9 cellular contexts compared by ENCODE assay signal in genomic region chr10:690227-691161, GRCh38. TPM values are rescaled to one million over a fixed set of nuclear protein-coding genes. Genes with fewer than 3 reads are reported as not detected.
DNase-seq lines count a peak whose midpoint lies in the region; ATAC-seq and TF ChIP-seq lines count a peak whose summit lies in the region.
"Had no signal": no experiment of that assay in that cellular context is flagged by ENCODE, and none has a peak within 500 bp of the region (broad histone marks: within the 10 kb centered on the region; RNA-seq: fewer than 3 reads in every experiment).

No MANE protein-coding gene starts in this region.

- H3K4me3 Mint-ChIP-seq in activated CD4-positive, alpha-beta T cell treated with anti-CD3 and anti-CD28 coated beads for 36 hours, result peak overlapping the region; percentile 51
- H3K4me3 Mint-ChIP-seq in chondrocyte (ENCODE audit: unreplicated experiment), result peak overlapping the region; percentile 77

- no peaks in the 10 kb centered on the region for H3K9me3 Mint-ChIP-seq in activated CD4-positive, alpha-beta T cell treated with anti-CD3 and anti-CD28 coated beads for 36 hours (ENCODE audit: low read depth)
- H3K9me3 Mint-ChIP-seq in chondrocyte (ENCODE audit: low read depth), result no peaks in the 10 kb centered on the region

- no peak for ATAC-seq in activated CD4-positive, alpha-beta T cell treated with anti-CD3 and anti-CD28 coated beads for 36 hours
- no peak for ATAC-seq in HG02678 (IDR thresholded peaks at IDR 0.05; ENCODE audit: unreplicated experiment)

- H3K36me3 ChIP-seq in mesodermal cell (ENCODE audit: control insufficient read depth, insufficient read depth, low read length) (no peaks in the 10 kb centered on the region), tibial artery (no peaks in the 10 kb centered on the region)

- H3K27ac ChIP-seq in mesodermal cell (ENCODE audit: low read depth, low read length, severe bottlenecking) (peak overlapping the region; percentile 62), tibial artery (peak overlapping the region; percentile 84 to 95)
- H3K27ac ChIP-seq: foreskin keratinocyte had no signal

- POLR2A ChIA-PET in activated CD4-positive, alpha-beta T cell treated with anti-CD3 and anti-CD28 coated beads for 36 hours (lab: Charles Lee), result no interaction called here

- H3K4me1 ChIP-seq in mesodermal cell (ENCODE audit: control insufficient read depth, insufficient read depth, low read length, poor library complexity, severe bottlenecking) (peaks cover 9% of the 10 kb centered on the region), tibial artery (peaks cover 0 to 39% (median 18%) of the 10 kb centered on the region in 4 donors)
- H3K4me1 ChIP-seq: foreskin keratinocyte had no signal

- CTCF ChIA-PET in activated CD4-positive, alpha-beta T cell treated with anti-CD3 and anti-CD28 coated beads for 36 hours (lab: Charles Lee), result no interaction called here

- H3K36me3 Mint-ChIP-seq in activated CD4-positive, alpha-beta T cell treated with anti-CD3 and anti-CD28 coated beads for 36 hours (ENCODE audit: low read depth), result no peaks in the 10 kb centered on the region
- no peaks in the 10 kb centered on the region for H3K36me3 Mint-ChIP-seq in chondrocyte (ENCODE audit: low read depth)

- H3K9me3 ChIP-seq in mesodermal cell (ENCODE audit: control insufficient read depth, low read length) (no peaks in the 10 kb centered on the region), tibial artery (no peaks in the 10 kb centered on the region)

- H3K27ac Mint-ChIP-seq in activated CD4-positive, alpha-beta T cell treated with anti-CD3 and anti-CD28 coated beads for 36 hours, result no peak overlapping the region
- peak overlapping the region; percentile 91 for H3K27ac Mint-ChIP-seq in chondrocyte (ENCODE audit: unreplicated experiment)

- intact Hi-C loops in activated CD4-positive, alpha-beta T cell treated with anti-CD3 and anti-CD28 coated beads for 36 hours (cut with DNase I, micrococcal nuclease), result no loop called here
- intact Hi-C loops in tibial artery (cut with DNase I; ENCODE audit: low total_unique reads), result loop anchor here (5.0 kb wide), 1 partner anchor 97 kb away; no protein-coding TSS in a partner anchor

- H3K4me3 ChIP-seq in mesodermal cell (ENCODE audit: extremely low read depth, insufficient read depth, low read length, poor library complexity, severe bottlenecking) (peak overlapping the region; percentile 35), tibial artery (peak overlapping the region; percentile 55 to 93)

- H3K4me1 Mint-ChIP-seq in activated CD4-positive, alpha-beta T cell treated with anti-CD3 and anti-CD28 coated beads for 36 hours, result peaks cover 4% of the 10 kb centered on the region
- H3K4me1 Mint-ChIP-seq in chondrocyte (ENCODE audit: low read depth), result peaks cover 44% of the 10 kb centered on the region

- peak; percentile 33 for DNase-seq in activated CD4-positive, alpha-beta T cell treated with anti-CD3 and anti-CD28 coated beads for 36 hours
- DNase-seq in activated CD4-positive, alpha-beta T cell treated with anti-CD3 and anti-CD28 coated beads, Interleukin-2, amount 50 U/mL, for 4 hours, result no peak
- DNase-seq in chondrocyte (ENCODE audit: low spot score) (peak; percentile 86), tibial artery (peak in 1 of 2 donors; percentile 63), H4 (ENCODE audit: low spot score) (no peak), putamen (ENCODE audit: low spot score) (no peak)

- H3K27me3 ChIP-seq in tibial artery, result peaks cover 0 to 5% of the 10 kb centered on the region in 2 donors
- H3K27me3 ChIP-seq: foreskin keratinocyte had no signal

- TF ChIP-seq CTCF in chondrocyte (IDR thresholded peaks at IDR 0.05) (no peak), tibial artery (IDR thresholded peaks at IDR 0.05) (no peak)

- 68 to 69% methylated on average over 24 to 29 of the region's 38 CpGs for WGBS in mesodermal cell (ENCODE audit: insufficient coverage in 2 of 2), 2 experiments

- peaks cover 46% of the 10 kb centered on the region for H3K27me3 Mint-ChIP-seq in activated CD4-positive, alpha-beta T cell treated with anti-CD3 and anti-CD28 coated beads for 36 hours
- no peaks in the 10 kb centered on the region for H3K27me3 Mint-ChIP-seq in chondrocyte (ENCODE audit: low read depth)

RNA-seq across cellular contexts. Expression of gene DIP2C, which starts 1.0 kb away (rescaled TPM):
- under 1 TPM; 0.76 to 0.94 TPM for total RNA-seq in activated CD4-positive, alpha-beta T cell treated with anti-CD3 and anti-CD28 coated beads for 36 hours
- 47.9 to 91.0 TPM (median 48.3 TPM) in 3 replicates for total RNA-seq in chondrocyte
- 11.5 TPM for polyA plus RNA-seq in mesodermal cell (2013, experiment 1 of 2)
- polyA plus RNA-seq in mesodermal cell (2013, experiment 2 of 2), result 10.2 TPM
- total RNA-seq in H4 (2014; rRNA removed; shearing (Covaris generic)), result 2.2 and 2.3 TPM in 2 replicates

Comparison
In these comparisons a context has a peak if more than half of its experiments do, and no peak if none do; other contexts are left out.
1. DNase-seq: peak in activated CD4-positive, alpha-beta T cell treated with anti-CD3 and anti-CD28 coated beads for 36 hours (single experiment) and chondrocyte (single experiment); none in activated CD4-positive, alpha-beta T cell treated with anti-CD3 and anti-CD28 coated beads, Interleukin-2, amount 50 U/mL, for 4 hours (0 of 2), H4 (single experiment) and putamen (single experiment).
2. RNA of gene DIP2C, which starts 1.0 kb away (total RNA-seq): 47.9 to 91.0 TPM in chondrocyte; 2.2 to 2.3 TPM in H4 and 0.76 to 0.94 TPM in activated CD4-positive, alpha-beta T cell treated with anti-CD3 and anti-CD28 coated beads for 36 hours; every median in the first group is over 10 times any median in the second.